ENCODE assay signal across 8 cellular contexts in genomic region chr5:57175586-57175985, GRCh38. TPM values are rescaled to one million over a fixed set of nuclear protein-coding genes. Genes with fewer than 3 reads are reported as not detected.
DNase-seq lines count a peak whose midpoint lies in the region; ATAC-seq and TF ChIP-seq lines count a peak whose summit lies in the region.

No MANE protein-coding gene starts in this region.

- DNase-seq in CD14-positive monocyte (ENCODE audit: low spot score) (no peak), foreskin keratinocyte (peak in 1 of 2 donors; percentile 30), sigmoid colon (no peak), SKM-1 (lab: John Stamatoyannopoulos, UW; ENCODE audit: unreplicated experiment) (no peak), cerebellar cortex (ENCODE audit: low spot score) (no peak)
- DNase-seq in activated T-cell treated with anti-CD3 and anti-CD28 coated beads, Interleukin-2, amount 50 U/mL, for 4 hours, result no peak

- no peaks in the 10 kb centered on the region for H3K27me3 ChIP-seq in foreskin keratinocyte
- no peaks in the 10 kb centered on the region for H3K27me3 ChIP-seq in sigmoid colon

- H3K27ac ChIP-seq in foreskin keratinocyte (peak overlapping the region; percentile 100), sigmoid colon (peak overlapping the region; percentile 95 to 100 (median 98))

- H3K4me1 ChIP-seq in foreskin keratinocyte, result peaks cover 18% of the 10 kb centered on the region
- H3K4me1 ChIP-seq in sigmoid colon, result peaks cover 0 to 69% (median 50%) of the 10 kb centered on the region in 4 donors

- no peak for TF ChIP-seq EP300 in sigmoid colon (IDR thresholded peaks at IDR 0.05)

- H3K4me3 Mint-ChIP-seq in CD14-positive monocyte, result peak overlapping the region; percentile 89 to 96
- peak overlapping the region; percentile 90 for H3K4me3 Mint-ChIP-seq in activated T-cell treated with anti-CD3 and anti-CD28 coated beads, Interleukin-2, amount 50 U/mL, for 4 hours

- ATAC-seq in HG03354 (IDR thresholded peaks at IDR 0.05; ENCODE audit: poor library complexity, severe bottlenecking, unreplicated experiment), result peak; percentile 19
- ATAC-seq in activated T-cell treated with anti-CD3 and anti-CD28 coated beads, Interleukin-2, amount 50 U/mL, for 4 hours, result no peak
- no peak for ATAC-seq in foreskin keratinocyte
- no peak for ATAC-seq in GM21526 (IDR thresholded peaks at IDR 0.05; ENCODE audit: low FRiP score, unreplicated experiment)

- peak overlapping the region; percentile 70 to 100 (median 99) for H3K27ac Mint-ChIP-seq in CD14-positive monocyte

- H3K4me3 ChIP-seq in sigmoid colon, result peak overlapping the region; percentile 76 to 88 (median 86)

- peaks cover 0 to 4% (median 0%) of the 10 kb centered on the region in 7 donors for H3K9me3 Mint-ChIP-seq in CD14-positive monocyte
- H3K9me3 Mint-ChIP-seq in activated T-cell treated with anti-CD3 and anti-CD28 coated beads, Interleukin-2, amount 50 U/mL, for 4 hours, result no peaks in the 10 kb centered on the region

- H3K36me3 ChIP-seq in sigmoid colon, result no peaks in the 10 kb centered on the region

- H3K36me3 Mint-ChIP-seq in CD14-positive monocyte, result peaks cover 18 to 24% of the 10 kb centered on the region in 2 donors
- peaks cover 43% of the 10 kb centered on the region for H3K36me3 Mint-ChIP-seq in activated T-cell treated with anti-CD3 and anti-CD28 coated beads, Interleukin-2, amount 50 U/mL, for 4 hours (ENCODE audit: insufficient read depth)

- no peak for TF ChIP-seq POLR2A in sigmoid colon (IDR thresholded peaks at IDR 0.05)

- no peaks in the 10 kb centered on the region for H3K9me3 ChIP-seq in sigmoid colon

- TF ChIP-seq CTCF in CD14-positive monocyte (IDR thresholded peaks at IDR 0.05) (no peak), foreskin keratinocyte (conservative IDR thresholded peaks at IDR 0.05) (no peak), sigmoid colon (IDR thresholded peaks at IDR 0.05) (no peak)

- H3K4me1 Mint-ChIP-seq in CD14-positive monocyte, result peaks cover 60% of the 10 kb centered on the region
- peaks cover 48% of the 10 kb centered on the region for H3K4me1 Mint-ChIP-seq in activated T-cell treated with anti-CD3 and anti-CD28 coated beads, Interleukin-2, amount 50 U/mL, for 4 hours (ENCODE audit: low read depth)

- peaks cover 0 to 2% (median 0%) of the 10 kb centered on the region in 3 donors for H3K27me3 Mint-ChIP-seq in CD14-positive monocyte (ENCODE audit: low read depth in 3 of 3)
- no peaks in the 10 kb centered on the region for H3K27me3 Mint-ChIP-seq in activated T-cell treated with anti-CD3 and anti-CD28 coated beads, Interleukin-2, amount 50 U/mL, for 4 hours (ENCODE audit: low read depth)

- intact Hi-C loops in CD14-positive monocyte (cut with micrococcal nuclease), result loop anchor here in 1 of 2 donors (10.0 kb wide), 2 partner anchors 761 to 1181 kb away; partner anchors contain the start of gene IL6ST
- intact Hi-C loops in sigmoid colon (cut with DNase I), result loop anchor here (2.0 to 5.0 kb wide), 2 partner anchors 1181 to 1868 kb away; partner anchors contain the start of genes DHX29, IL6ST and MTREX

- whole genome bisulfite sequencing in sigmoid colon, 2 donors, result 1 to 2% methylated on average over 5 of the region's 5 CpGs

RNA-seq across cellular contexts. Expression of gene GPBP1, which starts 1.7 kb away (rescaled TPM):
- polyA plus RNA-seq in CD14-positive monocyte (10 to 100 TPM; 23.2 to 43.7 TPM), foreskin keratinocyte (24.7 and 30.2 TPM in 2 replicates), sigmoid colon (10 to 100 TPM; 32.4 to 51.6 (median 45.3) TPM)
- 10 to 100 TPM; 51.4 to 62.0 (median 58.7) TPM for total RNA-seq in activated T-cell treated with anti-CD3 and anti-CD28 coated beads, Interleukin-2, amount 50 U/mL, for 4 hours
- total RNA-seq in foreskin keratinocyte (49.5 and 53.5 TPM in 2 replicates), sigmoid colon (10 to 100 TPM; 52.3 to 69.2 (median 59.7) TPM)
